29 cellular contexts compared by ENCODE assay signal in genomic region chr3:63719796-63720445, GRCh38.
"Had no signal": no experiment of that assay in that cellular context is flagged by ENCODE, and none has a peak within 500 bp of the region (broad histone marks: within the 10 kb centered on the region; RNA-seq: fewer than 3 reads in every experiment).

No MANE protein-coding gene starts in this region.

- FAIRE-seq: colon, endometrium, endothelial cell of umbilical vein, frontal cortex had no signal

- H3K9me3 ChIP-seq: colonic mucosa had no signal

- H3K4me3 ChIP-seq: colonic mucosa, coronary artery, dorsolateral prefrontal cortex, esophagus muscularis mucosa, esophagus squamous epithelium, gastrocnemius medialis, gastroesophageal sphincter, heart left ventricle, heart right ventricle had no signal

- H3K36me3 ChIP-seq: colonic mucosa, esophagus muscularis mucosa, esophagus squamous epithelium, gastrocnemius medialis, gastroesophageal sphincter, heart left ventricle, heart right ventricle had no signal

- ATAC-seq: effector memory CD8-positive, alpha-beta T cell; esophagus mucosa; foreskin keratinocyte; gastrocnemius medialis; gastroesophageal sphincter; heart left ventricle; heart right ventricle had no signal

- H3K27me3 ChIP-seq: colonic mucosa, dorsolateral prefrontal cortex, esophagus muscularis mucosa, esophagus squamous epithelium, foreskin keratinocyte, gastrocnemius medialis, gastroesophageal sphincter had no signal

- H3K4me1 ChIP-seq: colonic mucosa, esophagus squamous epithelium, gastrocnemius medialis, gastroesophageal sphincter, heart left ventricle, heart right ventricle had no signal

- H3K27me3 Mint-ChIP-seq: dendritic cell treated with granulocyte-macrophage colony-stimulating factor and Interleukin-4, amounts not matched to agents 40 ng/mL and 50 ng/mL, for 4 days had no signal

- H3K4me3 Mint-ChIP-seq: dendritic cell treated with granulocyte-macrophage colony-stimulating factor and Interleukin-4, amounts not matched to agents 40 ng/mL and 50 ng/mL, for 4 days; effector memory CD8-positive, alpha-beta T cell; endodermal cell had no signal

- DNase-seq: colonic mucosa; cortex of kidney; dermis blood vessel endothelial cell; dorsolateral prefrontal cortex; effector CD4-positive, alpha-beta T cell; effector CD8-positive, alpha-beta T cell; effector memory CD4-positive, alpha-beta T cell; effector memory CD8-positive, alpha-beta T cell; endodermal cell; erythroblast; esophagus squamous epithelium; foreskin fibroblast; foreskin keratinocyte; foreskin melanocyte; gastrocnemius medialis; glutamatergic neuron; head of caudate nucleus; heart left ventricle; heart right ventricle had no signal

- H3K27ac Mint-ChIP-seq: dendritic cell treated with granulocyte-macrophage colony-stimulating factor and Interleukin-4, amounts not matched to agents 40 ng/mL and 50 ng/mL, for 4 days; effector memory CD8-positive, alpha-beta T cell; endodermal cell had no signal

- H3K9me3 Mint-ChIP-seq: dendritic cell treated with granulocyte-macrophage colony-stimulating factor and Interleukin-4, amounts not matched to agents 40 ng/mL and 50 ng/mL, for 4 days; effector memory CD8-positive, alpha-beta T cell had no signal

- H3K27ac ChIP-seq: colonic mucosa, coronary artery, dorsolateral prefrontal cortex, epithelial cell of prostate, esophagus muscularis mucosa, esophagus squamous epithelium, foreskin keratinocyte, gastrocnemius medialis, gastroesophageal sphincter, heart left ventricle, heart right ventricle had no signal
